Comparison of ENCODE assay signal across 8 cellular contexts in genomic region chr4:48315728-48316630, GRCh38. TPM values are rescaled to one million over a fixed set of nuclear protein-coding genes. Genes with fewer than 3 reads are reported as not detected.
A peak's percentile ranks its signal among the peaks of the same experiment; 100 is the strongest.
DNase-seq lines count a peak whose midpoint lies in the region; ATAC-seq and TF ChIP-seq lines count a peak whose summit lies in the region.

No MANE protein-coding gene starts in this region.

- H3K36me3 ChIP-seq in suprapubic skin = no peaks in the 10 kb centered on the region

- H3K27ac Mint-ChIP-seq in activated naive CD4-positive, alpha-beta T cell treated with anti-CD3 and anti-CD28 coated beads, Interleukin-2, amount 10 ng/mL, durations not matched to agents 7 days and 5 days = no peak overlapping the region
- no peak overlapping the region for H3K27ac Mint-ChIP-seq in immature natural killer cell

- no peak overlapping the region for H3K4me3 ChIP-seq in suprapubic skin

- TF ChIP-seq EP300 in suprapubic skin (IDR thresholded peaks at IDR 0.05) = no peak

- TF ChIP-seq CTCF in suprapubic skin (IDR thresholded peaks at IDR 0.05) = peak; percentile 47 to 53

- no peaks in the 10 kb centered on the region for H3K4me1 Mint-ChIP-seq in activated naive CD4-positive, alpha-beta T cell treated with anti-CD3 and anti-CD28 coated beads, Interleukin-2, amount 10 ng/mL, durations not matched to agents 7 days and 5 days
- H3K4me1 Mint-ChIP-seq in immature natural killer cell = no peaks in the 10 kb centered on the region

- ATAC-seq in GM19025 (IDR thresholded peaks at IDR 0.05; ENCODE audit: low read depth, unreplicated experiment) = peak; percentile 85
- ATAC-seq in HG03280 (IDR thresholded peaks at IDR 0.05; ENCODE audit: unreplicated experiment) = peak; percentile 80

- no peaks in the 10 kb centered on the region for H3K9me3 Mint-ChIP-seq in activated naive CD4-positive, alpha-beta T cell treated with anti-CD3 and anti-CD28 coated beads, Interleukin-2, amount 10 ng/mL, durations not matched to agents 7 days and 5 days
- no peaks in the 10 kb centered on the region for H3K9me3 Mint-ChIP-seq in immature natural killer cell

- DNase-seq in DMS79 (lab: John Stamatoyannopoulos, UW) (peak; percentile 1), NCI-H526 (lab: John Stamatoyannopoulos, UW) (peak; percentile 44 to 78), immature natural killer cell (peak; percentile 25 to 33 (median 33)), suprapubic skin (ENCODE audit: low spot score in 2 of 2) (no peak), middle frontal gyrus (ENCODE audit: extremely low spot score, low spot score) (no peak)
- peak; percentile 36 for DNase-seq in activated naive CD4-positive, alpha-beta T cell treated with anti-CD3 and anti-CD28 coated beads, Interleukin-2, amount 10 ng/mL, durations not matched to agents 7 days and 5 days

- 35% methylated on average over 7 of the region's 7 CpGs for WGBS in suprapubic skin

- no peaks in the 10 kb centered on the region for H3K9me3 ChIP-seq in suprapubic skin

- no peak overlapping the region for H3K27ac ChIP-seq in suprapubic skin

- no peaks in the 10 kb centered on the region for H3K4me1 ChIP-seq in suprapubic skin

- H3K27me3 ChIP-seq in suprapubic skin = no peaks in the 10 kb centered on the region

- CTCF ChIA-PET in activated naive CD4-positive, alpha-beta T cell treated with anti-CD3 and anti-CD28 coated beads, Interleukin-2, amount 10 ng/mL, durations not matched to agents 7 days and 5 days (lab: Charles Lee) = interaction anchor here (0.5 to 0.7 kb wide), 2 partner anchors 245 to 671 kb away, joined by 3 read pairs; no protein-coding TSS in a partner anchor

- H3K4me3 Mint-ChIP-seq in activated naive CD4-positive, alpha-beta T cell treated with anti-CD3 and anti-CD28 coated beads, Interleukin-2, amount 10 ng/mL, durations not matched to agents 7 days and 5 days = no peak overlapping the region
- H3K4me3 Mint-ChIP-seq in immature natural killer cell = no peak overlapping the region

- no peaks in the 10 kb centered on the region for H3K36me3 Mint-ChIP-seq in activated naive CD4-positive, alpha-beta T cell treated with anti-CD3 and anti-CD28 coated beads, Interleukin-2, amount 10 ng/mL, durations not matched to agents 7 days and 5 days
- no peaks in the 10 kb centered on the region for H3K36me3 Mint-ChIP-seq in immature natural killer cell

- TF ChIP-seq POLR2A in suprapubic skin (IDR thresholded peaks at IDR 0.05) = no peak

- H3K27me3 Mint-ChIP-seq in activated naive CD4-positive, alpha-beta T cell treated with anti-CD3 and anti-CD28 coated beads, Interleukin-2, amount 10 ng/mL, durations not matched to agents 7 days and 5 days = no peaks in the 10 kb centered on the region
- H3K27me3 Mint-ChIP-seq in immature natural killer cell (ENCODE audit: low read depth in 3 of 3) = peaks cover 0 to 7% (median 0%) of the 10 kb centered on the region in 3 donors

RNA-seq across cellular contexts. Expression of gene SLAIN2, which starts 25.4 kb away (rescaled TPM):
- 10 to 100 TPM; 15.0 to 36.5 (median 28.4) TPM for polyA plus RNA-seq in immature natural killer cell
- total RNA-seq in suprapubic skin = 100 to 1,000 TPM in 3 of 4 donors, 10 to 100 TPM in 1; 84.7 to 167 (median 147) TPM

RNA-seq across cellular contexts. Expression of gene TEC, which starts 46.3 kb away (rescaled TPM):
- polyA plus RNA-seq in immature natural killer cell = 1 to 10 TPM; 2.2 to 4.8 (median 2.9) TPM
- total RNA-seq in suprapubic skin = 10 to 100 TPM in 1 of 4 donors, 1 to 10 TPM in 3; 4.1 to 18.8 (median 7.2) TPM

Comparison
In these comparisons a context has a peak if more than half of its experiments do, and no peak if none do; other contexts are left out.
1. DNase-seq: peak in DMS79 (single experiment), NCI-H526 (2 of 2), activated naive CD4-positive, alpha-beta T cell treated with anti-CD3 and anti-CD28 coated beads, Interleukin-2, amount 10 ng/mL, durations not matched to agents 7 days and 5 days (single experiment) and immature natural killer cell (3 of 3); none in suprapubic skin (0 of 2) and middle frontal gyrus (single experiment).